ENCODE assay signal across 20 cellular contexts in genomic region chr12:97169922-97170321, GRCh38.
DNase-seq lines count a peak whose midpoint lies in the region; TF ChIP-seq lines count a peak whose summit lies in the region.
"Had no signal": no experiment of that assay in that cellular context is flagged by ENCODE, and none has a peak within 500 bp of the region (broad histone marks: within the 10 kb centered on the region; RNA-seq: fewer than 3 reads in every experiment).

No MANE protein-coding gene starts in this region.

- DNase-seq in NCI-H510A treated with DMSO at 0.1 percent for 48 hours (lab: John Stamatoyannopoulos, UW) = peak; percentile 16
- no peak for DNase-seq in NCI-H510A (lab: John Stamatoyannopoulos, UW)
- peak in 2 of 3 experiments; percentile 23 to 75 for DNase-seq in NCI-H1417 (lab: John Stamatoyannopoulos, UW)
- peak; percentile 97 for DNase-seq in NCI-H446 treated with DMSO at 0.1 percent for 48 hours (lab: John Stamatoyannopoulos, UW)
- no peak for DNase-seq in UCSD-AML1 (lab: John Stamatoyannopoulos, UW; ENCODE audit: unreplicated experiment)
- DNase-seq in NOMO-1 treated with DMSO at 0.1 percent for 48 hours (lab: John Stamatoyannopoulos, UW; ENCODE audit: unreplicated experiment) = no peak
- no peak for DNase-seq in NCI-H1436 (lab: John Stamatoyannopoulos, UW)
- DNase-seq: CD4-positive, CD25-positive, alpha-beta regulatory T cell; DMS53; GM23248; H7; Kasumi-1; NCI-H1436 treated with DMSO at 0.1 percent for 48 hours; NCI-H226; NCI-H748 treated with DMSO at 0.1 percent for 48 hours; SHP77 treated with DMSO at 0.1 percent for 48 hours; SW 1271; T-helper 9 cell had no signal

- H3K9me3 Mint-ChIP-seq in brain = peaks cover 0 to 3% (median 0%) of the 10 kb centered on the region in 5 experiments
- H3K9me3 Mint-ChIP-seq: T-helper 1 cell treated with Interleukin-12 subunit alpha and Interleukin-12 subunit beta and Interleukin-4 antibody, amounts not matched to agents 30 μg/mL and 1 μg/mL, for 36 hours had no signal

- peak overlapping the region in 3 of 5 experiments; percentile 20 to 72 (median 66) for H3K27ac Mint-ChIP-seq in brain
- H3K27ac Mint-ChIP-seq: T-helper 1 cell treated with Interleukin-12 subunit alpha and Interleukin-12 subunit beta and Interleukin-4 antibody, amounts not matched to agents 30 μg/mL and 1 μg/mL, for 36 hours had no signal

- no peaks in the 10 kb centered on the region for H3K36me3 Mint-ChIP-seq in brain
- H3K36me3 Mint-ChIP-seq: CD4-positive, CD25-positive, alpha-beta regulatory T cell had no signal

- H3K4me1 Mint-ChIP-seq in brain = peaks cover 37% of the 10 kb centered on the region
- H3K4me1 Mint-ChIP-seq: CD4-positive, CD25-positive, alpha-beta regulatory T cell had no signal

- peaks cover 24% of the 10 kb centered on the region for H3K27me3 Mint-ChIP-seq in brain

- H3K4me3 Mint-ChIP-seq in brain = peak overlapping the region in 3 of 5 experiments; percentile 13 to 61 (median 18)
- H3K4me3 Mint-ChIP-seq: CD4-positive, CD25-positive, alpha-beta regulatory T cell; T-helper 1 cell treated with Interleukin-12 subunit alpha and Interleukin-12 subunit beta and Interleukin-4 antibody, amounts not matched to agents 30 μg/mL and 1 μg/mL, for 36 hours had no signal

- TF ChIP-seq CTCF in brain (conservative IDR thresholded peaks at IDR 0.05) = no peak

Comparison
In these comparisons a context has a peak if more than half of its experiments do, and no peak if none do; other contexts are left out.
1. DNase-seq: peak in NCI-H510A treated with DMSO at 0.1 percent for 48 hours (single experiment), NCI-H1417 (2 of 3) and NCI-H446 treated with DMSO at 0.1 percent for 48 hours (single experiment); none in NCI-H510A (single experiment), UCSD-AML1 (single experiment), NOMO-1 treated with DMSO at 0.1 percent for 48 hours (single experiment) and NCI-H1436 (single experiment).